8 cellular contexts compared by ENCODE assay signal in genomic region chr10:72364239-72364777, GRCh38. TPM values are rescaled to one million over a fixed set of nuclear protein-coding genes. Genes with fewer than 3 reads are reported as not detected.
DNase-seq lines count a peak whose midpoint lies in the region; ATAC-seq and TF ChIP-seq lines count a peak whose summit lies in the region.

No MANE protein-coding gene starts in this region.

- H2AFZ ChIP-seq in Loucy (ENCODE audit: low read length) (peak overlapping the region; percentile 70), neural progenitor cell (replicated peaks) (peak overlapping the region; percentile 84)

- no peaks in the 10 kb centered on the region for H3K9me3 Mint-ChIP-seq in activated T-helper 1 cell treated with anti-CD3 and anti-CD28 coated beads, Interleukin-12 subunit alpha, Interleukin-12 subunit beta, Interleukin-2, Interleukin-4 antibody, amounts not matched to agents 30 ng/mL and 10 ng/mL and 1 ng/mL, durations not matched to agents 14 hours and 24 hours and 36 hours
- no peaks in the 10 kb centered on the region for H3K9me3 Mint-ChIP-seq in neural progenitor cell
- H3K9me3 Mint-ChIP-seq in stimulated activated naive CD8-positive, alpha-beta T cell treated with anti-CD3 and anti-CD28 coated beads, Interleukin-15, amount 100 ng/mL, for 72 hours: no peaks in the 10 kb centered on the region

- H3K27ac ChIP-seq in neural progenitor cell: no peak overlapping the region

- peaks cover 3% of the 10 kb centered on the region for H3K36me3 Mint-ChIP-seq in activated T-helper 1 cell treated with anti-CD3 and anti-CD28 coated beads, Interleukin-12 subunit alpha, Interleukin-12 subunit beta, Interleukin-2, Interleukin-4 antibody, amounts not matched to agents 30 ng/mL and 10 ng/mL and 1 ng/mL, durations not matched to agents 14 hours and 24 hours and 36 hours (ENCODE audit: low read depth)
- peaks cover 8% of the 10 kb centered on the region for H3K36me3 Mint-ChIP-seq in neural progenitor cell

- H3K27me3 Mint-ChIP-seq in activated T-helper 1 cell treated with anti-CD3 and anti-CD28 coated beads, Interleukin-12 subunit alpha, Interleukin-12 subunit beta, Interleukin-2, Interleukin-4 antibody, amounts not matched to agents 30 ng/mL and 10 ng/mL and 1 ng/mL, durations not matched to agents 14 hours and 24 hours and 36 hours (ENCODE audit: insufficient read depth): peaks cover 6% of the 10 kb centered on the region
- peaks cover 6% of the 10 kb centered on the region for H3K27me3 Mint-ChIP-seq in neural progenitor cell (ENCODE audit: insufficient read depth, low read depth)
- H3K27me3 Mint-ChIP-seq in stimulated activated naive CD8-positive, alpha-beta T cell treated with anti-CD3 and anti-CD28 coated beads, Interleukin-15, amount 100 ng/mL, for 72 hours: no peaks in the 10 kb centered on the region

- peak overlapping the region; percentile 51 for H3K4me2 ChIP-seq in Loucy (ENCODE audit: low read depth, low read length, poor library complexity, severe bottlenecking)
- H3K4me2 ChIP-seq in neural progenitor cell: no peak overlapping the region

- DNase-seq in DMS79 (lab: John Stamatoyannopoulos, UW) (peak; percentile 72), RPMI7951 (ENCODE audit: low read depth) (peak; percentile 87), fibroblast of pulmonary artery (ENCODE audit: low read depth) (peak; percentile 97), neural progenitor cell (ENCODE audit: low spot score) (peak; percentile 92)
- DNase-seq in activated T-helper 1 cell treated with anti-CD3 and anti-CD28 coated beads, Interleukin-12 subunit alpha, Interleukin-12 subunit beta, Interleukin-2, Interleukin-4 antibody, amounts not matched to agents 30 ng/mL and 10 ng/mL and 1 ng/mL, durations not matched to agents 14 hours and 24 hours and 36 hours (ENCODE audit: low spot score): peak; percentile 77
- DNase-seq in stimulated activated naive CD8-positive, alpha-beta T cell treated with anti-CD3 and anti-CD28 coated beads, Interleukin-15, amount 100 ng/mL, for 72 hours: peak; percentile 78 to 87

- H3F3A ChIP-seq in Loucy (ENCODE audit: low read depth): no peaks in the 10 kb centered on the region
- H3F3A ChIP-seq in neural progenitor cell (ENCODE audit: low read depth): no peaks in the 10 kb centered on the region

- TF ChIP-seq CTCF in Loucy (conservative IDR thresholded peaks at IDR 0.05; ENCODE audit: low read length) (peak; percentile 94), fibroblast of pulmonary artery (IDR thresholded peaks at IDR 0.05; ENCODE audit: low read length, missing control alignments) (peak; percentile 98), neural progenitor cell (IDR thresholded peaks at IDR 0.05) (peak; percentile 90)

- H3K79me2 ChIP-seq in Loucy (ENCODE audit: insufficient read depth, low read length): no peaks in the 10 kb centered on the region
- no peaks in the 10 kb centered on the region for H3K79me2 ChIP-seq in neural progenitor cell (ENCODE audit: low read depth)

- H3K27me3 ChIP-seq in Loucy (ENCODE audit: insufficient read depth, low read length, poor library complexity, severe bottlenecking): no peaks in the 10 kb centered on the region
- no peaks in the 10 kb centered on the region for H3K27me3 ChIP-seq in neural progenitor cell

- peak overlapping the region; percentile 51 for H3K27ac Mint-ChIP-seq in activated T-helper 1 cell treated with anti-CD3 and anti-CD28 coated beads, Interleukin-12 subunit alpha, Interleukin-12 subunit beta, Interleukin-2, Interleukin-4 antibody, amounts not matched to agents 30 ng/mL and 10 ng/mL and 1 ng/mL, durations not matched to agents 14 hours and 24 hours and 36 hours
- H3K27ac Mint-ChIP-seq in neural progenitor cell: peak overlapping the region; percentile 52
- peak overlapping the region; percentile 44 to 61 for H3K27ac Mint-ChIP-seq in stimulated activated naive CD8-positive, alpha-beta T cell treated with anti-CD3 and anti-CD28 coated beads, Interleukin-15, amount 100 ng/mL, for 72 hours

- peak overlapping the region; percentile 51 for H3K9ac ChIP-seq in Loucy (ENCODE audit: low read depth, low read length, poor library complexity, severe bottlenecking)
- H3K9ac ChIP-seq in neural progenitor cell: no peak overlapping the region

- peak; percentile 78 for ATAC-seq in GM21737 (IDR thresholded peaks at IDR 0.05; ENCODE audit: unreplicated experiment)
- peak; percentile 98 for ATAC-seq in stimulated activated naive CD8-positive, alpha-beta T cell treated with anti-CD3 and anti-CD28 coated beads, Interleukin-15, amount 100 ng/mL, for 72 hours

- H3K4me3 ChIP-seq in Loucy (ENCODE audit: low read length, poor library complexity, severe bottlenecking) (peak overlapping the region; percentile 7), fibroblast of pulmonary artery (replicated peaks; ENCODE audit: low read depth, low read length) (no peak overlapping the region), neural progenitor cell (no peak overlapping the region)

- H3K36me3 ChIP-seq in Loucy (ENCODE audit: insufficient read depth, low read length): peaks cover 17% of the 10 kb centered on the region; the same call in 1 of the 2 replicates
- no peaks in the 10 kb centered on the region for H3K36me3 ChIP-seq in neural progenitor cell

- peaks cover 27% of the 10 kb centered on the region for H3K4me1 Mint-ChIP-seq in activated T-helper 1 cell treated with anti-CD3 and anti-CD28 coated beads, Interleukin-12 subunit alpha, Interleukin-12 subunit beta, Interleukin-2, Interleukin-4 antibody, amounts not matched to agents 30 ng/mL and 10 ng/mL and 1 ng/mL, durations not matched to agents 14 hours and 24 hours and 36 hours (ENCODE audit: low read depth)
- peaks cover 14% of the 10 kb centered on the region for H3K4me1 Mint-ChIP-seq in neural progenitor cell
- H3K4me1 Mint-ChIP-seq in stimulated activated naive CD8-positive, alpha-beta T cell treated with anti-CD3 and anti-CD28 coated beads, Interleukin-15, amount 100 ng/mL, for 72 hours: peaks cover 19% of the 10 kb centered on the region

- intact Hi-C loops in activated T-helper 1 cell treated with anti-CD3 and anti-CD28 coated beads, Interleukin-12 subunit alpha, Interleukin-12 subunit beta, Interleukin-2, Interleukin-4 antibody, amounts not matched to agents 30 ng/mL and 10 ng/mL and 1 ng/mL, durations not matched to agents 14 hours and 24 hours and 36 hours (cut with micrococcal nuclease): loop anchor here (1.0 to 2.0 kb wide), 7 partner anchors 204 to 795 kb away; partner anchors contain the start of genes MCU and MICU1

- H4K20me1 ChIP-seq in Loucy (ENCODE audit: insufficient read depth, low read length, poor library complexity, severe bottlenecking) (no peaks in the 10 kb centered on the region), neural progenitor cell (ENCODE audit: low read depth) (no peaks in the 10 kb centered on the region)

- H3K9me3 ChIP-seq in Loucy (ENCODE audit: insufficient read depth, low read depth, low read length) (no peaks in the 10 kb centered on the region), neural progenitor cell (ENCODE audit: low read depth) (no peaks in the 10 kb centered on the region)

- H3K4me3 Mint-ChIP-seq in activated T-helper 1 cell treated with anti-CD3 and anti-CD28 coated beads, Interleukin-12 subunit alpha, Interleukin-12 subunit beta, Interleukin-2, Interleukin-4 antibody, amounts not matched to agents 30 ng/mL and 10 ng/mL and 1 ng/mL, durations not matched to agents 14 hours and 24 hours and 36 hours: no peak overlapping the region
- H3K4me3 Mint-ChIP-seq in neural progenitor cell: no peak overlapping the region
- H3K4me3 Mint-ChIP-seq in stimulated activated naive CD8-positive, alpha-beta T cell treated with anti-CD3 and anti-CD28 coated beads, Interleukin-15, amount 100 ng/mL, for 72 hours: peak overlapping the region; percentile 35 to 41

- H3K4me1 ChIP-seq in Loucy (ENCODE audit: insufficient read depth, low read length, poor library complexity, severe bottlenecking): peaks cover 8% of the 10 kb centered on the region
- no peaks in the 10 kb centered on the region for H3K4me1 ChIP-seq in neural progenitor cell

- H3K9me2 ChIP-seq in Loucy (replicated peaks; ENCODE audit: low read depth, low read length): no peaks in the 10 kb centered on the region

RNA-seq across cellular contexts. Expression of gene DNAJB12, which starts 9.6 kb away (rescaled TPM):
- 20.8 and 24.9 TPM in 2 replicates for total RNA-seq in RPMI7951 (2014; rRNA removed; shearing (Covaris generic))
- 32.4 and 38.0 TPM in 2 replicates for total RNA-seq in activated T-helper 1 cell treated with anti-CD3 and anti-CD28 coated beads, Interleukin-12 subunit alpha, Interleukin-12 subunit beta, Interleukin-2, Interleukin-4 antibody, amounts not matched to agents 30 ng/mL and 10 ng/mL and 1 ng/mL, durations not matched to agents 14 hours and 24 hours and 36 hours
- 8.8 and 16.1 TPM in 2 replicates for total RNA-seq in neural progenitor cell (ENCODE audit: low replicate concordance)

Comparison
In these comparisons a context has a peak if more than half of its experiments do, and no peak if none do; other contexts are left out.
1. H3K4me3 Mint-ChIP-seq: peak in stimulated activated naive CD8-positive, alpha-beta T cell treated with anti-CD3 and anti-CD28 coated beads, Interleukin-15, amount 100 ng/mL, for 72 hours (2 of 2); none in activated T-helper 1 cell treated with anti-CD3 and anti-CD28 coated beads, Interleukin-12 subunit alpha, Interleukin-12 subunit beta, Interleukin-2, Interleukin-4 antibody, amounts not matched to agents 30 ng/mL and 10 ng/mL and 1 ng/mL, durations not matched to agents 14 hours and 24 hours and 36 hours (single experiment) and neural progenitor cell (single experiment).
2. Peak in every context shown above with its lines, with median percentiles within 50 percentile points of each other: DNase-seq, CTCF ChIP-seq and H3K27ac Mint-ChIP-seq.